In genomic region chr2:215982465-215982875, GRCh38 we compare ENCODE assay signal across 1 cellular context.
A peak's percentile ranks its signal among the peaks of the same experiment; 100 is the strongest.
TF ChIP-seq lines count a peak whose summit lies in the region.

No MANE protein-coding gene starts in this region.

TF ChIP-seq in HepG2, 621 proteins besides CTCF, POLR2A, EP300 and RAD21 (continued from another document and continues in another):
- TF ChIP-seq ZNF407 (CRISPR knock-in tag; IDR thresholded peaks at IDR 0.05; ENCODE audit: not compliant biosample characterization) (no peak), RFX5 (IDR thresholded peaks at IDR 0.05; ENCODE audit: low read depth, low read length) (peak; percentile 36; the same call in 1 of the 2 replicates), ERF (CRISPR knock-in tag; IDR thresholded peaks at IDR 0.05) (peak; percentile 63), CBFB (CRISPR knock-in tag; IDR thresholded peaks at IDR 0.05) (no peak), ZKSCAN1 (IDR thresholded peaks at IDR 0.05; ENCODE audit: low read length) (no peak), CHD4 (IDR thresholded peaks at IDR 0.05; ENCODE audit: borderline replicate concordance, low read length) (no peak), CBX2 (IDR thresholded peaks at IDR 0.05; ENCODE audit: low read depth, low read length) (no peak), CBX2 (CRISPR knock-in tag; IDR thresholded peaks at IDR 0.05; ENCODE audit: low read depth) (no peak), ZFP62 (CRISPR knock-in tag; IDR thresholded peaks at IDR 0.05) (no peak), ZNF18 (CRISPR knock-in tag; IDR thresholded peaks at IDR 0.05; ENCODE audit: insufficient replicate concordance) (no peak), SRSF4 (IDR thresholded peaks at IDR 0.05; ENCODE audit: low read depth, low read length, poor library complexity, severe bottlenecking) (no peak), ZSCAN29 (CRISPR knock-in tag; conservative IDR thresholded peaks at IDR 0.05) (0 out of 2 replicates have a peak, but pooled peaks have one; percentile 39), CHD2 (IDR thresholded peaks at IDR 0.05; ENCODE audit: low read depth, low read length) (no peak), DR1 (CRISPR knock-in tag; IDR thresholded peaks at IDR 0.05) (no peak), ZNF569 (CRISPR knock-in tag; IDR thresholded peaks at IDR 0.05; ENCODE audit: borderline replicate concordance) (no peak), ZBTB33 (CRISPR knock-in tag; IDR thresholded peaks at IDR 0.05) (0 out of 2 replicates have a peak, but pooled peaks have one; percentile 60), ZBTB14 (CRISPR knock-in tag; IDR thresholded peaks at IDR 0.05) (no peak), REXO4 (CRISPR knock-in tag; IDR thresholded peaks at IDR 0.05; ENCODE audit: borderline replicate concordance) (no peak), GLI4 (CRISPR knock-in tag; IDR thresholded peaks at IDR 0.05; ENCODE audit: borderline replicate concordance) (no peak), ZBTB49 (CRISPR knock-in tag; IDR thresholded peaks at IDR 0.05; ENCODE audit: borderline replicate concordance) (no peak), BCL6 (CRISPR knock-in tag; IDR thresholded peaks at IDR 0.05) (peak; percentile 65; the same call in 1 of the 2 replicates), ZBTB21 (CRISPR knock-in tag; IDR thresholded peaks at IDR 0.05) (peak; percentile 62; the same call in 1 of the 2 replicates), SSRP1 (CRISPR knock-in tag; IDR thresholded peaks at IDR 0.05) (peak; percentile 24; the same call in 1 of the 2 replicates), PRPF4 (IDR thresholded peaks at IDR 0.05; ENCODE audit: low read depth, low read length, poor library complexity, severe bottlenecking) (no peak), HMGA1 (CRISPR knock-in tag; conservative IDR thresholded peaks at IDR 0.05) (no peak), SATB2 (CRISPR knock-in tag; IDR thresholded peaks at IDR 0.05) (no peak), MAFK (conservative IDR thresholded peaks at IDR 0.05 in 1 of 2, IDR thresholded peaks at IDR 0.05 in 1 of 2; ENCODE audit: low read length in 2 of 2) (0 out of 4 replicates have a peak, but pooled peaks of 1 of the 2 experiments have one; percentile 3), ZNF441 (CRISPR knock-in tag; IDR thresholded peaks at IDR 0.05; ENCODE audit: borderline replicate concordance) (0 out of 2 replicates have a peak, but pooled peaks have one; percentile 66), YEATS2 (CRISPR knock-in tag; IDR thresholded peaks at IDR 0.05; ENCODE audit: borderline replicate concordance) (peak; percentile 19; the same call in 1 of the 2 replicates), SKI (IDR thresholded peaks at IDR 0.05; ENCODE audit: partially characterized antibody) (peak; percentile 85), HOXA7 (CRISPR knock-in tag; IDR thresholded peaks at IDR 0.05) (no peak)
- TF ChIP-seq, protein P1, sequence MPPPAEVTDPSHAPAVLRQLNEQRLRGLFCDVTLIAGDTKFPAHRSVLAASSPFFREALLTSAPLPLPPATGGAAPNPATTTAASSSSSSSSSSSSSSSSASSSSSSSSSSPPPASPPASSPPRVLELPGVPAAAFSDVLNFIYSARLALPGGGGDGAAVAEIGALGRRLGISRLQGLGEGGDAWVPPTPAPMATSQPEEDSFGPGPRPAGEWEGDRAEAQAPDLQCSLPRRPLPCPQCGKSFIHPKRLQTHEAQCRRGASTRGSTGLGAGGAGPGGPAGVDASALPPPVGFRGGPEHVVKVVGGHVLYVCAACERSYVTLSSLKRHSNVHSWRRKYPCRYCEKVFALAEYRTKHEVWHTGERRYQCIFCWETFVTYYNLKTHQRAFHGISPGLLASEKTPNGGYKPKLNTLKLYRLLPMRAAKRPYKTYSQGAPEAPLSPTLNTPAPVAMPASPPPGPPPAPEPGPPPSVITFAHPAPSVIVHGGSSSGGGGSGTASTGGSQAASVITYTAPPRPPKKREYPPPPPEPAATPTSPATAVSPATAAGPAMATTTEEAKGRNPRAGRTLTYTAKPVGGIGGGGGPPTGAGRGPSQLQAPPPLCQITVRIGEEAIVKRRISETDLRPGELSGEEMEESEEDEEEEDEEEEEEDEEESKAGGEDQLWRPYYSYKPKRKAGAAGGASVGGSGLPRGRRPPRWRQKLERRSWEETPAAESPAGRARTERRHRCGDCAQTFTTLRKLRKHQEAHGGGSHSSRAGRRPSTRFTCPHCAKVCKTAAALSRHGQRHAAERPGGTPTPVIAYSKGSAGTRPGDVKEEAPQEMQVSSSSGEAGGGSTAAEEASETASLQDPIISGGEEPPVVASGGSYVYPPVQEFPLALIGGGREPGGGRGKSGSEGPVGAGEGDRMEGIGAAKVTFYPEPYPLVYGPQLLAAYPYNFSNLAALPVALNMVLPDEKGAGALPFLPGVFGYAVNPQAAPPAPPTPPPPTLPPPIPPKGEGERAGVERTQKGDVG (CRISPR knock-in tag; IDR thresholded peaks at IDR 0.05; ENCODE audit: borderline replicate concordance) = no peak
- TF ChIP-seq, protein P2, sequence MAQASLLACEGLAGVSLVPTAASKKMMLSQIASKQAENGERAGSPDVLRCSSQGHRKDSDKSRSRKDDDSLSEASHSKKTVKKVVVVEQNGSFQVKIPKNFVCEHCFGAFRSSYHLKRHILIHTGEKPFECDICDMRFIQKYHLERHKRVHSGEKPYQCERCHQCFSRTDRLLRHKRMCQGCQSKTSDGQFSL (CRISPR knock-in tag; IDR thresholded peaks at IDR 0.05) = no peak
- TF ChIP-seq, protein P3, sequence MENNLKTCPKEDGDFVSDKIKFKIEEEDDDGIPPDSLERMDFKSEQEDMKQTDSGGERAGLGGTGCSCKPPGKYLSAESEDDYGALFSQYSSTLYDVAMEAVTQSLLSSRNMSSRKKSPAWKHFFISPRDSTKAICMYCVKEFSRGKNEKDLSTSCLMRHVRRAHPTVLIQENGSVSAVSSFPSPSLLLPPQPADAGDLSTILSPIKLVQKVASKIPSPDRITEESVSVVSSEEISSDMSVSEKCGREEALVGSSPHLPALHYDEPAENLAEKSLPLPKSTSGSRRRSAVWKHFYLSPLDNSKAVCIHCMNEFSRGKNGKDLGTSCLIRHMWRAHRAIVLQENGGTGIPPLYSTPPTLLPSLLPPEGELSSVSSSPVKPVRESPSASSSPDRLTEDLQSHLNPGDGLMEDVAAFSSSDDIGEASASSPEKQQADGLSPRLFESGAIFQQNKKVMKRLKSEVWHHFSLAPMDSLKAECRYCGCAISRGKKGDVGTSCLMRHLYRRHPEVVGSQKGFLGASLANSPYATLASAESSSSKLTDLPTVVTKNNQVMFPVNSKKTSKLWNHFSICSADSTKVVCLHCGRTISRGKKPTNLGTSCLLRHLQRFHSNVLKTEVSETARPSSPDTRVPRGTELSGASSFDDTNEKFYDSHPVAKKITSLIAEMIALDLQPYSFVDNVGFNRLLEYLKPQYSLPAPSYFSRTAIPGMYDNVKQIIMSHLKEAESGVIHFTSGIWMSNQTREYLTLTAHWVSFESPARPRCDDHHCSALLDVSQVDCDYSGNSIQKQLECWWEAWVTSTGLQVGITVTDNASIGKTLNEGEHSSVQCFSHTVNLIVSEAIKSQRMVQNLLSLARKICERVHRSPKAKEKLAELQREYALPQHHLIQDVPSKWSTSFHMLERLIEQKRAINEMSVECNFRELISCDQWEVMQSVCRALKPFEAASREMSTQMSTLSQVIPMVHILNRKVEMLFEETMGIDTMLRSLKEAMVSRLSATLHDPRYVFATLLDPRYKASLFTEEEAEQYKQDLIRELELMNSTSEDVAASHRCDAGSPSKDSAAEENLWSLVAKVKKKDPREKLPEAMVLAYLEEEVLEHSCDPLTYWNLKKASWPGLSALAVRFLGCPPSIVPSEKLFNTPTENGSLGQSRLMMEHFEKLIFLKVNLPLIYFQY (CRISPR knock-in tag; IDR thresholded peaks at IDR 0.05; ENCODE audit: borderline replicate concordance) = peak; percentile 59; the same call in 1 of the 2 replicates
